18 cellular contexts compared by ENCODE assay signal in the genomic region with DNA sequence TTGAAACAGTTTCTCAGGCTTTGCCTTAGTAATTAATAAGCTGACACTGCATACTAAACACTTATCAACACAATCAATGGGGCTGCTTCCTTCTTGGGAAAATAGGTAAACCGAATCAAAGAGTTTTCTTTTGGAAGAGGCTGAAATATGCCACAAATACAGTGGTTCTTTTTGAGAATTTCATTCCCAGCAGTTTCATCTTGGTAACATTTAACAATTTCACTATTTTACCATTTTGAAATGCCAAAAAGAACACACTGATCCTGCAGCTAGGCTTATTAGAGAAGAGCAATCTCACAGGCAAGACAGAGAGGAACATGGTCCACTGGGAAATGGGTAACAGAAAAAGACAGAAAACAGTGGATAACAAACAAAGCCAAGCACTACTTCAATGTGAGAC.
DNase-seq lines count a peak whose midpoint lies in the region; ATAC-seq and TF ChIP-seq lines count a peak whose summit lies in the region.
"Had no signal": no experiment of that assay in that cellular context is flagged by ENCODE, and none has a peak within 500 bp of the region (broad histone marks: within the 10 kb centered on the region; RNA-seq: fewer than 3 reads in every experiment).

No MANE protein-coding gene starts in this region.

- H3K36me3 ChIP-seq in tibial artery, result no peaks in the 10 kb centered on the region
- H3K36me3 ChIP-seq: BLaER1, Peyer's patch had no signal

- peaks cover 29% of the 10 kb centered on the region for H3K27me3 Mint-ChIP-seq in nephron progenitor cell (ENCODE audit: low read depth, poor library complexity)

- peaks cover 36% of the 10 kb centered on the region for H3K4me1 Mint-ChIP-seq in nephron progenitor cell

- no peak overlapping the region for H3K27ac Mint-ChIP-seq in nephron progenitor cell
- H3K27ac Mint-ChIP-seq: CD8-positive, alpha-beta T cell had no signal

- peak overlapping the region; percentile 71 to 81 for H3K4me3 ChIP-seq in tibial artery
- H3K4me3 ChIP-seq: BLaER1, SK-N-MC had no signal

- no peak for TF ChIP-seq CTCF in nephron progenitor cell (IDR thresholded peaks at IDR 0.05)
- TF ChIP-seq CTCF in tibial artery (IDR thresholded peaks at IDR 0.05), result no peak

- H3K9me3 Mint-ChIP-seq in nephron progenitor cell, result no peaks in the 10 kb centered on the region
- H3K9me3 Mint-ChIP-seq: CD8-positive, alpha-beta T cell had no signal

- peaks cover 0 to 5% of the 10 kb centered on the region in 2 donors for H3K27me3 ChIP-seq in tibial artery

- no peaks in the 10 kb centered on the region for H3K9me3 ChIP-seq in tibial artery
- H3K9me3 ChIP-seq: BLaER1, Peyer's patch had no signal

- H3K36me3 Mint-ChIP-seq in nephron progenitor cell (ENCODE audit: low read depth), result no peaks in the 10 kb centered on the region
- H3K36me3 Mint-ChIP-seq: CD8-positive, alpha-beta T cell had no signal

- no peak for ATAC-seq in HG03442 (IDR thresholded peaks at IDR 0.05; ENCODE audit: unreplicated experiment)
- no peak for ATAC-seq in HG03439 (IDR thresholded peaks at IDR 0.05; ENCODE audit: unreplicated experiment)
- ATAC-seq: CD8-positive, alpha-beta T cell; Right ventricle myocardium inferior had no signal

- H3K4me1 ChIP-seq in tibial artery, result peaks cover 0 to 24% (median 8%) of the 10 kb centered on the region in 4 donors
- H3K4me1 ChIP-seq: BLaER1 had no signal

- peak overlapping the region in 1 of 2 donors; percentile 20 for H3K27ac ChIP-seq in tibial artery
- H3K27ac ChIP-seq: BLaER1, SK-N-MC had no signal

- H3K4me3 Mint-ChIP-seq in nephron progenitor cell, result peak overlapping the region; percentile 90
- H3K4me3 Mint-ChIP-seq: CD8-positive, alpha-beta T cell had no signal

- intact Hi-C loops in tibial artery (cut with DNase I; ENCODE audit: low total_unique reads), result no loop called here

- DNase-seq in NCI-H69 (lab: John Stamatoyannopoulos, UW) (peak; percentile 30), cerebellar cortex (ENCODE audit: low spot score) (peak; percentile 72), nephron progenitor cell (no peak), tibial artery (no peak), T1000 (lab: John Stamatoyannopoulos, UW) (no peak)
- DNase-seq: CD8-positive, alpha-beta T cell; GOT3; NCI-H1048; NCI-H1436 treated with DMSO at 0.1 percent for 48 hours; NCI-H2029 treated with DMSO at 0.1 percent for 48 hours; NCI-H2171 treated with DMSO at 0.1 percent for 48 hours; NCI-H774; Peyer's patch had no signal

Comparison
In these comparisons a context has a peak if more than half of its experiments do, and no peak if none do; other contexts are left out.
1. DNase-seq: peak in NCI-H69 (single experiment) and cerebellar cortex (single experiment); none in nephron progenitor cell (single experiment), tibial artery (0 of 2) and T1000 (single experiment).